ENCODE assay signal across 24 cellular contexts in genomic region chr17:11813278-11813677, GRCh38.
"Had no signal": no experiment of that assay in that cellular context is flagged by ENCODE, and none has a peak within 500 bp of the region (broad histone marks: within the 10 kb centered on the region; RNA-seq: fewer than 3 reads in every experiment).

No MANE protein-coding gene starts in this region.

- H3K36me3 ChIP-seq: ascending aorta, esophagus muscularis mucosa, gastrocnemius medialis had no signal

- H3K4me1 ChIP-seq: ascending aorta, foreskin keratinocyte had no signal

- H3K27ac ChIP-seq: ascending aorta, esophagus muscularis mucosa, foreskin keratinocyte, gastrocnemius medialis had no signal

- DNase-seq: activated CD4-positive, alpha-beta memory T cell treated with anti-CD3 and anti-CD28 coated beads for 36 hours; activated CD4-positive, alpha-beta T cell treated with anti-CD3 and anti-CD28 coated beads for 36 hours; activated CD4-positive, alpha-beta T cell treated with anti-CD3 and anti-CD28 coated beads, Interleukin-2, amount 10 ng/mL, durations not matched to agents 24 days and 14 days; activated CD4-positive, CD25-positive, alpha-beta regulatory T cell; activated CD4-positive, CD25-positive, alpha-beta regulatory T cell treated with anti-CD3 and anti-CD28 coated beads, Interleukin-2, amount 50 U/mL, for 72 hours; activated CD8-positive, alpha-beta memory T cell treated with anti-CD3 and anti-CD28 coated beads, Interleukin-2, amount 10 ng/mL, durations not matched to agents 7 days and 5 days; activated CD8-positive, alpha-beta memory T cell treated with anti-CD3 and anti-CD28 coated beads, Interleukin-2, amount 50 U/mL, for 4 hours; activated CD8-positive, alpha-beta T cell treated with anti-CD3 and anti-CD28 coated beads, Interleukin-2, amount 10 ng/mL, durations not matched to agents 7 days and 5 days; activated effector memory CD4-positive, alpha-beta T cell treated with anti-CD3 and anti-CD28 coated beads, Interleukin-2, amount 50 U/mL, for 16 hours; activated naive CD4-positive, alpha-beta T cell treated with anti-CD3 and anti-CD28 coated beads, Interleukin-2, amount 10 ng/mL, durations not matched to agents 7 days and 5 days; activated naive CD8-positive, alpha-beta T cell treated with anti-CD3 and anti-CD28 coated beads, Interleukin-2, amount 10 ng/mL, durations not matched to agents 7 days and 5 days; activated T-cell treated with anti-CD3 and anti-CD28 coated beads, Interleukin-2, amount 50 U/mL, for 1 hour; activated T-cell treated with anti-CD3 and anti-CD28 coated beads, Interleukin-2, amount 50 U/mL, for 48 hours; caudate nucleus; cortex of kidney; effector CD4-positive, alpha-beta T cell; effector memory CD8-positive, alpha-beta T cell; erythroblast; foreskin keratinocyte; gastrocnemius medialis; T-helper 2 cell had no signal

- ATAC-seq: activated CD4-positive, alpha-beta T cell treated with anti-CD3 and anti-CD28 coated beads for 36 hours; activated CD8-positive, alpha-beta memory T cell treated with anti-CD3 and anti-CD28 coated beads, Interleukin-2, amount 10 ng/mL, durations not matched to agents 7 days and 5 days; activated CD8-positive, alpha-beta T cell treated with anti-CD3 and anti-CD28 coated beads, Interleukin-2, amount 10 ng/mL, durations not matched to agents 7 days and 5 days; activated naive CD4-positive, alpha-beta T cell treated with anti-CD3 and anti-CD28 coated beads, Interleukin-2, amount 50 U/mL, for 72 hours; effector memory CD8-positive, alpha-beta T cell; foreskin keratinocyte; gastrocnemius medialis had no signal

- H3K4me3 ChIP-seq: ascending aorta, esophagus muscularis mucosa, gastrocnemius medialis had no signal

- H3K27me3 ChIP-seq: ascending aorta, esophagus muscularis mucosa, foreskin keratinocyte, gastrocnemius medialis had no signal

- H3K9me3 ChIP-seq: ascending aorta, esophagus muscularis mucosa, gastrocnemius medialis had no signal
